Comparison of ENCODE assay signal across 18 cellular contexts in genomic region chr6:79864421-79864820, GRCh38.
DNase-seq lines count a peak whose midpoint lies in the region; ATAC-seq and TF ChIP-seq lines count a peak whose summit lies in the region.
"Had no signal": no experiment of that assay in that cellular context is flagged by ENCODE, and none has a peak within 500 bp of the region (broad histone marks: within the 10 kb centered on the region; RNA-seq: fewer than 3 reads in every experiment).

No MANE protein-coding gene starts in this region.

- WGBS in body of pancreas, 2 donors: 20 to 21% methylated on average over 3 of the region's 3 CpGs
- no CpG with 5 or more reads among the region's 3 CpGs for WGBS in neuronal stem cell (ENCODE audit: extremely low coverage in 2 of 2, insufficient read length in 2 of 2, insufficient replicate concordance in 1 of 2), 2 donors

- H3K9ac ChIP-seq in neuronal stem cell (ENCODE audit: low read depth, low read length, poor library complexity): no peak overlapping the region

- H2BK12ac ChIP-seq in neuronal stem cell (ENCODE audit: low read length): no peak overlapping the region

- H2AK5ac ChIP-seq in neuronal stem cell (ENCODE audit: low read depth, low read length): no peak overlapping the region

- no peaks in the 10 kb centered on the region for H3K36me3 ChIP-seq in body of pancreas (replicated peaks in 1 of 2; ENCODE audit: insufficient read depth in 1 of 2, low read depth in 2 of 2)
- no peaks in the 10 kb centered on the region for H3K36me3 ChIP-seq in neuronal stem cell (replicated peaks in 1 of 2; ENCODE audit: control insufficient read depth in 2 of 2, insufficient read depth in 2 of 2, low read length in 2 of 2)
- H3K36me3 ChIP-seq: Peyer's patch had no signal

- H2BK120ac ChIP-seq in neuronal stem cell (ENCODE audit: low read depth, low read length): no peak overlapping the region

- H2BK5ac ChIP-seq in neuronal stem cell (ENCODE audit: low read length): no peak overlapping the region

- H3K27me3 ChIP-seq in body of pancreas (no peaks in the 10 kb centered on the region), neuronal stem cell (ENCODE audit: control insufficient read depth in 3 of 3, insufficient read depth in 3 of 3, low read depth in 1 of 3, low read length in 3 of 3) (no peaks in the 10 kb centered on the region)
- H3K27me3 ChIP-seq: Peyer's patch had no signal

- H3K4me1 ChIP-seq in body of pancreas (peaks cover 49% of the 10 kb centered on the region), neuronal stem cell (ENCODE audit: control insufficient read depth in 2 of 2, insufficient read depth in 1 of 2, low read depth in 1 of 2, low read length in 2 of 2) (peaks cover 4 to 9% of the 10 kb centered on the region in 2 donors)
- H3K4me1 ChIP-seq: Caco-2, Peyer's patch had no signal

- H3K23ac ChIP-seq in neuronal stem cell (ENCODE audit: low read depth, low read length, poor library complexity): no peak overlapping the region

- H3K9me3 ChIP-seq in body of pancreas (no peaks in the 10 kb centered on the region), neuronal stem cell (replicated peaks in 1 of 2; ENCODE audit: control insufficient read depth in 2 of 2, insufficient read depth in 1 of 2, low read depth in 1 of 2, low read length in 2 of 2) (no peaks in the 10 kb centered on the region)
- H3K9me3 ChIP-seq: A549, Caco-2, Peyer's patch had no signal

- no peak overlapping the region for H3K18ac ChIP-seq in neuronal stem cell (ENCODE audit: low read length)

- no peak overlapping the region for H2BK15ac ChIP-seq in neuronal stem cell (ENCODE audit: low read length)

- no peak overlapping the region for H4K91ac ChIP-seq in neuronal stem cell (ENCODE audit: low read depth, low read length, poor library complexity)

- no peak overlapping the region for H4K8ac ChIP-seq in neuronal stem cell (ENCODE audit: low read depth, low read length)

- no peak overlapping the region for H3K4ac ChIP-seq in neuronal stem cell (ENCODE audit: low read length)

- TF ChIP-seq CTCF in body of pancreas (IDR thresholded peaks at IDR 0.05) (no peak), epithelial cell of esophagus (IDR thresholded peaks at IDR 0.05; ENCODE audit: insufficient read depth, low read depth, low read length, missing control alignments) (no peak)

- peak in 1 of 3 donors; percentile 19 for TF ChIP-seq POLR2A in body of pancreas (IDR thresholded peaks at IDR 0.05)

- H3K27ac ChIP-seq in body of pancreas (peak overlapping the region; percentile 13 to 67 (median 30)), neuronal stem cell (replicated peaks; ENCODE audit: low read length) (no peak overlapping the region)
- H3K27ac ChIP-seq: A549, C4-2B, HL-60, Peyer's patch, SK-N-MC had no signal

- H2AFZ ChIP-seq in neuronal stem cell (ENCODE audit: low read length): peak overlapping the region; percentile 13

- intact Hi-C loops in body of pancreas (cut with DNase I): no loop called here

- H3K4me2 ChIP-seq in neuronal stem cell (ENCODE audit: insufficient read depth, low read length, poor library complexity, severe bottlenecking): no peak overlapping the region
- H3K4me2 ChIP-seq: A549 had no signal

- no peak overlapping the region for H3K14ac ChIP-seq in neuronal stem cell (ENCODE audit: low read length)

- ATAC-seq in body of pancreas (peak; percentile 85), GM18519 (IDR thresholded peaks at IDR 0.05; ENCODE audit: low FRiP score, unreplicated experiment) (no peak), GM21447 (IDR thresholded peaks at IDR 0.05; ENCODE audit: unreplicated experiment) (no peak), GM21825 (IDR thresholded peaks at IDR 0.05; ENCODE audit: unreplicated experiment) (no peak)
- ATAC-seq: A549; CD8-positive, alpha-beta T cell had no signal

- H3K4me3 ChIP-seq in body of pancreas (no peak overlapping the region), epithelial cell of esophagus (ENCODE audit: low read length) (no peak overlapping the region), neuronal stem cell (ENCODE audit: low read length in 2 of 2) (no peak overlapping the region)
- H3K4me3 ChIP-seq: A549, Peyer's patch, SK-N-MC had no signal

- H3K79me1 ChIP-seq in neuronal stem cell (ENCODE audit: low read depth, low read length): no peaks in the 10 kb centered on the region

- DNase-seq in DMS79 treated with DMSO at 0.1 percent for 48 hours (lab: John Stamatoyannopoulos, UW) (peak; percentile 70), body of pancreas (peak; percentile 70 to 88 (median 80)), epithelial cell of esophagus (ENCODE audit: low read depth) (peak; percentile 14), neuronal stem cell (ENCODE audit: low spot score) (no peak), NCI-H1048 (lab: John Stamatoyannopoulos, UW) (no peak)
- DNase-seq: Caco-2; CD8-positive, alpha-beta T cell; NCI-H510A treated with DMSO at 0.1 percent for 48 hours; OCI-M1; Peyer's patch; SIG-M5 had no signal

Comparison
In these comparisons a context has a peak if more than half of its experiments do, and no peak if none do; other contexts are left out.
1. DNase-seq: peak in DMS79 treated with DMSO at 0.1 percent for 48 hours (single experiment), body of pancreas (4 of 4) and epithelial cell of esophagus (single experiment); none in neuronal stem cell (single experiment) and NCI-H1048 (single experiment).